11 cellular contexts compared by ENCODE assay signal in the genomic region with DNA sequence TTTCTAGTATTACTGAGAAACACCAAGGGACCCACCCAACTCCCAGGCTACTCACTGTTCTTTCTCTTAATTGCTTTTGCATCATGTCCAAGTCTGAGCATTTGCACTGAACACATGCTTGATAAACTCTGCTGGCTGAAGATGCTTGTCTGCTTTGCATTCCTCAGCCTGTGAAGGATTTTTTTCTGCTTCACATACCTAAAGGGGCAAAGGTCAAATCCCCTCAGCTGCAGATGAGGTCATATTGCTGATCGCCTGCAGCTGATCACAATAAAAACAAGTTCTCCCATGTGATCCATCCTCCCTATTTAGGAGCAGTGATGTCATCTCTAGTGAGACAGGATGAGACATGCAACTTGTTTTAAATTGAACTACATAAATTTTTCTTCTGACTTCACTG.
DNase-seq lines count a peak whose midpoint lies in the region; ATAC-seq and TF ChIP-seq lines count a peak whose summit lies in the region.
"Had no signal": no experiment of that assay in that cellular context is flagged by ENCODE, and none has a peak within 500 bp of the region (broad histone marks: within the 10 kb centered on the region; RNA-seq: fewer than 3 reads in every experiment).

No MANE protein-coding gene starts in this region.

- H3K4ac ChIP-seq in mesendoderm (ENCODE audit: low read depth, low read length) = no peak overlapping the region

- H3K18ac ChIP-seq in mesendoderm (ENCODE audit: low read length) = no peak overlapping the region

- H3K4me2 ChIP-seq in PC-9 = no peak overlapping the region
- no peak overlapping the region for H3K4me2 ChIP-seq in mesendoderm (ENCODE audit: low read length)

- H3K4me1 ChIP-seq in PC-9 (replicated peaks; ENCODE audit: insufficient read depth) = peaks cover 12% of the 10 kb centered on the region
- H3K4me1 ChIP-seq in mesendoderm (ENCODE audit: control insufficient read depth, low read depth, low read length) = no peaks in the 10 kb centered on the region
- H3K4me1 ChIP-seq in CD8-positive, alpha-beta T cell (ENCODE audit: insufficient read depth, low read length) = no peaks in the 10 kb centered on the region

- H3K4me3 Mint-ChIP-seq in CD8-positive, alpha-beta T cell = no peak overlapping the region

- WGBS in mesendoderm (ENCODE audit: extremely low coverage, insufficient coverage, low lambda C conversion rate) = no CpG with 5 or more reads among the region's 1 CpG

- H2BK15ac ChIP-seq in mesendoderm (replicated peaks; ENCODE audit: low read depth) = no peak overlapping the region

- H3K9me3 ChIP-seq in PC-9 (ENCODE audit: insufficient read depth, low read depth) = no peaks in the 10 kb centered on the region
- H3K9me3 ChIP-seq in CD8-positive, alpha-beta T cell (ENCODE audit: low read length) = no peaks in the 10 kb centered on the region

- peaks cover 2% of the 10 kb centered on the region for H3K27me3 Mint-ChIP-seq in CD8-positive, alpha-beta T cell (ENCODE audit: low read depth)

- no peaks in the 10 kb centered on the region for H3K79me1 ChIP-seq in mesendoderm (ENCODE audit: low read length)

- H3K27me3 ChIP-seq in PC-9 (ENCODE audit: insufficient read depth, low read depth) (no peaks in the 10 kb centered on the region), mesendoderm (ENCODE audit: insufficient read depth, low read length, poor library complexity) (no peaks in the 10 kb centered on the region)
- no peaks in the 10 kb centered on the region for H3K27me3 ChIP-seq in CD8-positive, alpha-beta T cell (ENCODE audit: insufficient read depth, low read length)

- no peaks in the 10 kb centered on the region for H3K9me3 Mint-ChIP-seq in CD8-positive, alpha-beta T cell

- no peak overlapping the region for H3K56ac ChIP-seq in mesendoderm (ENCODE audit: low read length)

- H4K8ac ChIP-seq in mesendoderm (ENCODE audit: low read depth, low read length) = no peak overlapping the region

- no peak for ATAC-seq in CD8-positive, alpha-beta T cell
- ATAC-seq: left lobe of liver had no signal

- POLR2A ChIA-PET in PC-9 (lab: Charles Lee; ENCODE audit: unreplicated experiment) = no interaction called here
- POLR2A ChIA-PET in CD8-positive, alpha-beta T cell (lab: Charles Lee) = interaction anchor here (0.8 kb wide), 1 partner anchor 20 kb away, joined by 3 read pairs; no protein-coding TSS in a partner anchor

- H2BK5ac ChIP-seq in mesendoderm (ENCODE audit: low read length) = no peak overlapping the region

- BruUV-seq in PC-9 (replicated peaks; lab: Mats Ljungman, UMichigan) = no TSS peak

- no peak overlapping the region for H2AFZ ChIP-seq in PC-9

- intact Hi-C loops in PC-9 (cut with micrococcal nuclease; ENCODE audit: unreplicated experiment) = no loop called here
- intact Hi-C loops in CD8-positive, alpha-beta T cell (cut with DNase I, micrococcal nuclease) = no loop called here

- no peak overlapping the region for H3K27ac Mint-ChIP-seq in CD8-positive, alpha-beta T cell

- no peak overlapping the region for H2BK120ac ChIP-seq in mesendoderm (ENCODE audit: low read depth, low read length)

- CTCF ChIA-PET in PC-9 (lab: Charles Lee) = interaction anchor here (0.6 to 1.3 kb wide), 3 partner anchors 25 to 459 kb away, joined by 3 to 5 read pairs (median 3); no protein-coding TSS in a partner anchor
- CTCF ChIA-PET in CD8-positive, alpha-beta T cell (lab: Charles Lee) = no interaction called here

- H3F3A ChIP-seq in PC-9 (ENCODE audit: insufficient read depth, low read depth) = no peaks in the 10 kb centered on the region

- no peak overlapping the region for H3K9ac ChIP-seq in mesendoderm (ENCODE audit: low read length)

- no peaks in the 10 kb centered on the region for H3K36me3 Mint-ChIP-seq in CD8-positive, alpha-beta T cell

- no peak overlapping the region for H2AK5ac ChIP-seq in mesendoderm (ENCODE audit: low read length)

- H3K4me3 ChIP-seq in PC-9 = no peak overlapping the region
- H3K4me3 ChIP-seq in epithelial cell of esophagus (ENCODE audit: low read length) = no peak overlapping the region
- H3K4me3 ChIP-seq in mesendoderm (ENCODE audit: low read length) = no peak overlapping the region
- H3K4me3 ChIP-seq in CD8-positive, alpha-beta T cell (ENCODE audit: low read depth, low read length) = no peak overlapping the region

- DNase-seq in Caki2 (ENCODE audit: low read depth) (peak; percentile 85), PC-9 (peak; percentile 16 to 72), epithelial cell of esophagus (ENCODE audit: low read depth) (peak; percentile 91), mesendoderm (peak; percentile 95), NCI-H187 (lab: John Stamatoyannopoulos, UW) (no peak), occipital lobe (lab: John Stamatoyannopoulos, UW) (no peak)
- no peak for DNase-seq in CD8-positive, alpha-beta T cell
- DNase-seq in stimulated activated CD4-positive, alpha-beta T cell treated with anti-CD3 and anti-CD28 coated beads, Interleukin-4, amount 100 ng/mL, for 24 hours = no peak
- DNase-seq: activated effector memory CD4-positive, alpha-beta T cell treated with anti-CD3 and anti-CD28 coated beads, Interleukin-2, amount 50 U/mL, for 16 hours; KBM-7 had no signal

- H3K36me3 ChIP-seq in PC-9 (ENCODE audit: low read depth) (no peaks in the 10 kb centered on the region), mesendoderm (ENCODE audit: control insufficient read depth, insufficient read depth, low read length) (no peaks in the 10 kb centered on the region)
- H3K36me3 ChIP-seq in CD8-positive, alpha-beta T cell (ENCODE audit: insufficient read depth, low read length) = no peaks in the 10 kb centered on the region

- in situ Hi-C loops in Caki2 (cut with HindIII; ENCODE audit: low pct_unique_long_range_greater_than_20kb, low sequenced_read_pairs) = no loop called here

- no peak overlapping the region for H4K5ac ChIP-seq in mesendoderm (ENCODE audit: low read length)

- H3K27ac ChIP-seq in PC-9 (no peak overlapping the region), mesendoderm (ENCODE audit: low read depth, low read length) (no peak overlapping the region)
- no peak overlapping the region for H3K27ac ChIP-seq in CD8-positive, alpha-beta T cell (ENCODE audit: low read depth, low read length)

- H4K20me1 ChIP-seq in PC-9 (ENCODE audit: insufficient read depth) = no peaks in the 10 kb centered on the region

- no peaks in the 10 kb centered on the region for H3K79me2 ChIP-seq in PC-9 (ENCODE audit: low read depth)
- H3K79me2 ChIP-seq in mesendoderm (ENCODE audit: control insufficient read depth, insufficient read depth, low read length) = no peaks in the 10 kb centered on the region

- no peaks in the 10 kb centered on the region for H3K9me2 ChIP-seq in PC-9 (ENCODE audit: insufficient read depth)

- TF ChIP-seq CTCF in PC-9 (conservative IDR thresholded peaks at IDR 0.05) = no peak
- no peak for TF ChIP-seq CTCF in epithelial cell of esophagus (IDR thresholded peaks at IDR 0.05; ENCODE audit: insufficient read depth, low read depth, low read length, missing control alignments)
- TF ChIP-seq CTCF in CD8-positive, alpha-beta T cell (IDR thresholded peaks at IDR 0.05) = no peak

- no peaks in the 10 kb centered on the region for H3K4me1 Mint-ChIP-seq in CD8-positive, alpha-beta T cell (ENCODE audit: low read depth)

- no peak overlapping the region for H3K23ac ChIP-seq in mesendoderm (ENCODE audit: low read length)

Comparison
In these comparisons a context has a peak if more than half of its experiments do, and no peak if none do; other contexts are left out.
1. DNase-seq: peak in Caki2 (single experiment), PC-9 (2 of 2), epithelial cell of esophagus (single experiment) and mesendoderm (single experiment); none in CD8-positive, alpha-beta T cell (0 of 7), stimulated activated CD4-positive, alpha-beta T cell treated with anti-CD3 and anti-CD28 coated beads, Interleukin-4, amount 100 ng/mL, for 24 hours (single experiment), NCI-H187 (0 of 2) and occipital lobe (single experiment).